1 cellular context compared by ENCODE assay signal in the genomic region with DNA sequence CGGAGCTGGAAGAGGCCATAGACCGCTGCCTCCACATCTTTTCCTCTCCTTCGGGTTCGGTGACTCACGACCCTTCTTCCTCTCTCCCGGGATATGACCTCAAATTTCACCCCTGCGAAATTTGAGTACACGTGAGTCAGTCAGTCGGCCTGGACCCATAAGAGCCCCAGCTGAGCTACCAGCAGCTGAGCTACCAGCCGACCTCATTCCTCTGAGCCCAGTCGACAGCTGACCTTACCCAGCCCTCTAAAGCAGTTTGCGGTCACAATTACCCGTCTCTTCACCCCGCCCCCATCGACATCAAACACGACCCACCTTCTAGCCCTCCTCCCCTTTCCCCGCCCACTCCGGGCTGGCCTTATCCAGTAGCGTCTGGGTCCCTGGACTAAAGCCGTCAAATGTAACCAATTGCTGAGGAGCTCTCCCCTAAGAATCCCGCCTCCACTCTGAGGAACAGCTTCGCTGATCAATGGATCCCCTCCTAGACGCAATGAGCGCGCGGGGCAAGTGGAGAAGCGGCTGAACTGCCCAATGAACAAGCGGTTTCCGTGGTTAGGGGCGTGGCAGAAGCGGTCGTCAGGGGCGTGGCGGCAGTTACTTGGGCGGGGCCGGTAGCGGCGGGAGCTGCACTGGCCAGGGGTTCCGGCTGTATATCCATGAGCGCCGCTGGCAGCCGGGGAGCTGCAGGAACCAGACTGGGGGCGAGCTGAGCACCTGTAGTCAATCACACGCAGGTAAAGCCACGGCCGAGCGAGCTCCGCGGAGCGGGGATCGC.
TF ChIP-seq lines count a peak whose summit lies in the region.

Gene ABHD2, plus strand, starts transcription at position 627 of the 775 bp plus-strand sequence. CDS start 27,872 bp downstream, outside the sequence.

TF ChIP-seq in HCT116, 20 proteins besides CTCF, POLR2A, EP300 and RAD21 (continued from another document):
- TF ChIP-seq, protein P1, sequence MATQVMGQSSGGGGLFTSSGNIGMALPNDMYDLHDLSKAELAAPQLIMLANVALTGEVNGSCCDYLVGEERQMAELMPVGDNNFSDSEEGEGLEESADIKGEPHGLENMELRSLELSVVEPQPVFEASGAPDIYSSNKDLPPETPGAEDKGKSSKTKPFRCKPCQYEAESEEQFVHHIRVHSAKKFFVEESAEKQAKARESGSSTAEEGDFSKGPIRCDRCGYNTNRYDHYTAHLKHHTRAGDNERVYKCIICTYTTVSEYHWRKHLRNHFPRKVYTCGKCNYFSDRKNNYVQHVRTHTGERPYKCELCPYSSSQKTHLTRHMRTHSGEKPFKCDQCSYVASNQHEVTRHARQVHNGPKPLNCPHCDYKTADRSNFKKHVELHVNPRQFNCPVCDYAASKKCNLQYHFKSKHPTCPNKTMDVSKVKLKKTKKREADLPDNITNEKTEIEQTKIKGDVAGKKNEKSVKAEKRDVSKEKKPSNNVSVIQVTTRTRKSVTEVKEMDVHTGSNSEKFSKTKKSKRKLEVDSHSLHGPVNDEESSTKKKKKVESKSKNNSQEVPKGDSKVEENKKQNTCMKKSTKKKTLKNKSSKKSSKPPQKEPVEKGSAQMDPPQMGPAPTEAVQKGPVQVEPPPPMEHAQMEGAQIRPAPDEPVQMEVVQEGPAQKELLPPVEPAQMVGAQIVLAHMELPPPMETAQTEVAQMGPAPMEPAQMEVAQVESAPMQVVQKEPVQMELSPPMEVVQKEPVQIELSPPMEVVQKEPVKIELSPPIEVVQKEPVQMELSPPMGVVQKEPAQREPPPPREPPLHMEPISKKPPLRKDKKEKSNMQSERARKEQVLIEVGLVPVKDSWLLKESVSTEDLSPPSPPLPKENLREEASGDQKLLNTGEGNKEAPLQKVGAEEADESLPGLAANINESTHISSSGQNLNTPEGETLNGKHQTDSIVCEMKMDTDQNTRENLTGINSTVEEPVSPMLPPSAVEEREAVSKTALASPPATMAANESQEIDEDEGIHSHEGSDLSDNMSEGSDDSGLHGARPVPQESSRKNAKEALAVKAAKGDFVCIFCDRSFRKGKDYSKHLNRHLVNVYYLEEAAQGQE (IDR thresholded peaks at IDR 0.05; ENCODE audit: low read depth): no peak
- peak; percentile 64 for TF ChIP-seq POLR2AphosphoS5 (IDR thresholded peaks at IDR 0.05; ENCODE audit: low read depth, low read length)
- no peak for TF ChIP-seq SRF (IDR thresholded peaks at IDR 0.05; ENCODE audit: low read depth)
- no peak for TF ChIP-seq EZH2 (IDR thresholded peaks at IDR 0.05)
- TF ChIP-seq CBX3 (IDR thresholded peaks at IDR 0.05; ENCODE audit: low read depth): no peak
- TF ChIP-seq, protein P2, sequence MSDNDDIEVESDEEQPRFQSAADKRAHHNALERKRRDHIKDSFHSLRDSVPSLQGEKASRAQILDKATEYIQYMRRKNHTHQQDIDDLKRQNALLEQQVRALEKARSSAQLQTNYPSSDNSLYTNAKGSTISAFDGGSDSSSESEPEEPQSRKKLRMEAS (IDR thresholded peaks at IDR 0.05): no peak; the same call in 1 of the 2 replicates
- TF ChIP-seq JUND (IDR thresholded peaks at IDR 0.05): peak; percentile 40
- peak; percentile 99 for TF ChIP-seq SP1 (IDR thresholded peaks at IDR 0.05; ENCODE audit: low read depth)
- TF ChIP-seq, protein P3, sequence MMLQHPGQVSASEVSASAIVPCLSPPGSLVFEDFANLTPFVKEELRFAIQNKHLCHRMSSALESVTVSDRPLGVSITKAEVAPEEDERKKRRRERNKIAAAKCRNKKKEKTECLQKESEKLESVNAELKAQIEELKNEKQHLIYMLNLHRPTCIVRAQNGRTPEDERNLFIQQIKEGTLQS (IDR thresholded peaks at IDR 0.05): no peak
- no peak for TF ChIP-seq ZNF274 (IDR thresholded peaks at IDR 0.05; ENCODE audit: low read depth, low read length)
- peak; percentile 89 for TF ChIP-seq TCF7L2 (IDR thresholded peaks at IDR 0.05; ENCODE audit: borderline replicate concordance, extremely low read depth, insufficient read depth, insufficient read length)
TF ChIP-seq in HCT116: peak in this region for 6.
